Comparison of ENCODE assay signal across 12 cellular contexts in genomic region chr11:57294225-57295131, GRCh38. TPM values are rescaled to one million over a fixed set of nuclear protein-coding genes. Genes with fewer than 3 reads are reported as not detected.
A peak's percentile ranks its signal among the peaks of the same experiment; 100 is the strongest.
DNase-seq lines count a peak whose midpoint lies in the region; ATAC-seq, FAIRE-seq and TF ChIP-seq lines count a peak whose summit lies in the region.
"Had no signal": no experiment of that assay in that cellular context is flagged by ENCODE, and none has a peak within 500 bp of the region (broad histone marks: within the 10 kb centered on the region; RNA-seq: fewer than 3 reads in every experiment).

No MANE protein-coding gene starts in this region.

- H3K4me2 ChIP-seq in astrocyte (ENCODE audit: low read length): peak overlapping the region; percentile 29

- no peak overlapping the region for H2AFZ ChIP-seq in astrocyte (ENCODE audit: low read depth, low read length)

- peak overlapping the region; percentile 91 for H3K27ac Mint-ChIP-seq in astrocyte (ENCODE audit: unreplicated experiment)
- H3K27ac Mint-ChIP-seq in glutamatergic neuron (ENCODE audit: unreplicated experiment): no peak overlapping the region

- TF ChIP-seq CTCF in astrocyte (IDR thresholded peaks at IDR 0.05; ENCODE audit: insufficient read depth, low read depth, low read length): no peak
- peak in 2 of 6 experiments; percentile 19 to 35 for TF ChIP-seq CTCF in thyroid gland (IDR thresholded peaks at IDR 0.05)
- no peak for TF ChIP-seq CTCF in glutamatergic neuron (IDR thresholded peaks at IDR 0.05; ENCODE audit: partially characterized antibody, unreplicated experiment)

- no peaks in the 10 kb centered on the region for H4K20me1 ChIP-seq in astrocyte (ENCODE audit: insufficient read depth, low read length)

- no peak for TF ChIP-seq POLR2A in thyroid gland (IDR thresholded peaks at IDR 0.05)

- peak; percentile 45 for FAIRE-seq in astrocyte (lab: Jason Lieb, UNC)

- H3K27me3 ChIP-seq in astrocyte (ENCODE audit: insufficient read depth, low read length) (no peaks in the 10 kb centered on the region), thyroid gland (no peaks in the 10 kb centered on the region)
- H3K27me3 ChIP-seq: foreskin keratinocyte, sigmoid colon had no signal

- H3K27ac ChIP-seq in astrocyte (ENCODE audit: low read depth, low read length) (peak overlapping the region; percentile 54), thyroid gland (peak overlapping the region; percentile 69 to 70 (median 70))

- H3K9ac ChIP-seq in astrocyte (ENCODE audit: low read length): no peak overlapping the region

- no peak overlapping the region for H3K4me3 Mint-ChIP-seq in astrocyte (ENCODE audit: unreplicated experiment)
- no peak overlapping the region for H3K4me3 Mint-ChIP-seq in glutamatergic neuron (ENCODE audit: unreplicated experiment)

- H3K36me3 Mint-ChIP-seq in astrocyte (ENCODE audit: low read depth, unreplicated experiment) (peaks cover 26% of the 10 kb centered on the region), glutamatergic neuron (ENCODE audit: unreplicated experiment) (peaks cover 9% of the 10 kb centered on the region)

- 43 to 69% methylated on average over 2 of the region's 2 CpGs for WGBS in thyroid gland, 2 donors

- H3K9me3 ChIP-seq in astrocyte (ENCODE audit: insufficient read depth, low read depth, low read length) (peaks cover 4% of the 10 kb centered on the region), thyroid gland (no peaks in the 10 kb centered on the region)

- H3K9me3 Mint-ChIP-seq in astrocyte (ENCODE audit: unreplicated experiment): peaks cover 3% of the 10 kb centered on the region
- H3K9me3 Mint-ChIP-seq in glutamatergic neuron (ENCODE audit: unreplicated experiment): peaks cover 1% of the 10 kb centered on the region

- no peaks in the 10 kb centered on the region for H3K27me3 Mint-ChIP-seq in astrocyte (ENCODE audit: low read depth, unreplicated experiment)
- H3K27me3 Mint-ChIP-seq in glutamatergic neuron (ENCODE audit: unreplicated experiment): no peaks in the 10 kb centered on the region

- H3K4me1 ChIP-seq in astrocyte (ENCODE audit: insufficient read depth, low read length) (peaks cover 37% of the 10 kb centered on the region), thyroid gland (peaks cover 13 to 26% of the 10 kb centered on the region in 2 donors)
- H3K4me1 ChIP-seq: sigmoid colon had no signal

- H3K4me1 Mint-ChIP-seq in astrocyte (ENCODE audit: low read depth, unreplicated experiment) (peaks cover 35% of the 10 kb centered on the region), glutamatergic neuron (ENCODE audit: low read depth, unreplicated experiment) (peaks cover 8% of the 10 kb centered on the region)

- peaks cover 15% of the 10 kb centered on the region for H3K36me3 ChIP-seq in astrocyte (ENCODE audit: insufficient read depth, low read length)
- H3K36me3 ChIP-seq in thyroid gland: peaks cover 9 to 11% of the 10 kb centered on the region in 2 donors

- ATAC-seq in left colon (peak; percentile 70), GM18867 (IDR thresholded peaks at IDR 0.05; ENCODE audit: unreplicated experiment) (no peak)

- intact Hi-C loops in left colon (cut with DNase I, micrococcal nuclease) (no loop called here), thyroid gland (cut with DNase I) (no loop called here)

- peak; percentile 63 for DNase-seq in NCI-H345 (lab: John Stamatoyannopoulos, UW)
- no peak for DNase-seq in NCI-H345 treated with DMSO at 0.1 percent for 48 hours (lab: John Stamatoyannopoulos, UW; ENCODE audit: unreplicated experiment)
- peak; percentile 83 for DNase-seq in astrocyte (ENCODE audit: low read depth)
- DNase-seq in left colon: peak in 1 of 2 donors; percentile 55
- peak; percentile 75 to 84 for DNase-seq in thyroid gland
- DNase-seq in glutamatergic neuron: no peak
- DNase-seq in NK-92 treated with Interleukin-12 subunit alpha and Interleukin-12 subunit beta, amount 100 ng/mL, for 24 hours (lab: John Stamatoyannopoulos, UW): no peak
- DNase-seq: activated T-cell treated with anti-CD3 and anti-CD28 coated beads for 4 hours, AML-193, foreskin keratinocyte, sigmoid colon had no signal

- no peaks in the 10 kb centered on the region for H3K79me2 ChIP-seq in astrocyte (ENCODE audit: insufficient read depth, low read length)

- H3K4me3 ChIP-seq in astrocyte (ENCODE audit: insufficient read depth, low read depth, low read length) (no peak overlapping the region), thyroid gland (replicated peaks in 1 of 3) (no peak overlapping the region)
- H3K4me3 ChIP-seq: sigmoid colon had no signal

RNA-seq across cellular contexts. Expression of gene TNKS1BP1, which starts 30.3 kb away (rescaled TPM):
- total RNA-seq in astrocyte (149 and 161 TPM in 2 replicates), left colon (100 to 1,000 TPM; 135 to 191 TPM), thyroid gland (100 to 1,000 TPM in 1 of 4 donors, 10 to 100 TPM in 3; 52.3 to 106 (median 85.2) TPM), glutamatergic neuron (ENCODE audit: unreplicated experiment) (198 TPM)

RNA-seq across cellular contexts. Expression of gene SSRP1, which starts 41.2 kb away (rescaled TPM):
- total RNA-seq in astrocyte (76.9 and 79.5 TPM in 2 replicates), left colon (10 to 100 TPM; 56.5 to 67.8 TPM), thyroid gland (10 to 100 TPM; 70.0 to 86.5 (median 78.1) TPM), glutamatergic neuron (ENCODE audit: unreplicated experiment) (91.4 TPM)

RNA-seq across cellular contexts. Expression of gene P2RX3, which starts 43.7 kb away (rescaled TPM):
- not detected in 2 replicates for total RNA-seq in astrocyte
- not detected for total RNA-seq in left colon
- total RNA-seq in thyroid gland: not detected
- 496 TPM for total RNA-seq in glutamatergic neuron (ENCODE audit: unreplicated experiment)
- total RNA-seq: foreskin keratinocyte had no signal

RNA-seq across cellular contexts. Expression of gene APLNR, which starts 57.4 kb away (rescaled TPM):
- 0.07 TPM in 1 of 2 replicates, not detected in the other for total RNA-seq in astrocyte
- total RNA-seq in left colon: 1 to 10 TPM; 3.5 to 3.6 TPM
- total RNA-seq in thyroid gland: 1 to 10 TPM; 4.4 to 6.1 (median 4.8) TPM
- total RNA-seq in glutamatergic neuron (ENCODE audit: unreplicated experiment): 0.37 TPM
- total RNA-seq: foreskin keratinocyte had no signal

Comparison
In these comparisons a context has a peak if more than half of its experiments do, and no peak if none do; other contexts are left out.
1. DNase-seq: peak in NCI-H345 (single experiment), astrocyte (single experiment) and thyroid gland (2 of 2); none in NCI-H345 treated with DMSO at 0.1 percent for 48 hours (single experiment), glutamatergic neuron (single experiment) and NK-92 treated with Interleukin-12 subunit alpha and Interleukin-12 subunit beta, amount 100 ng/mL, for 24 hours (single experiment).
2. RNA of gene P2RX3, which starts 43.7 kb away (total RNA-seq): 496 TPM in glutamatergic neuron (single experiment); not detected in astrocyte, not detected in left colon and not detected in thyroid gland; every median in the first group is over 100 times any median in the second.